ENCODE assay signal across 8 cellular contexts in genomic region chr2:62195421-62196277, GRCh38. TPM values are rescaled to one million over a fixed set of nuclear protein-coding genes. Genes with fewer than 3 reads are reported as not detected.
DNase-seq lines count a peak whose midpoint lies in the region; ATAC-seq and TF ChIP-seq lines count a peak whose summit lies in the region.

Gene B3GNT2 (plus strand): TSS chr2:62196115. CDS start chr2:62222221, 26,106 bp downstream.

- H3K27ac ChIP-seq in HUES6 (ENCODE audit: low read depth, low read length) (peak within 1 kb of the TSS; percentile 93), SK-N-MC (no peak within 1 kb of the TSS), gastroesophageal sphincter (peak within 1 kb of the TSS; percentile 60 to 95 (median 94)), neutrophil (peak within 1 kb of the TSS; percentile 91)

- TF ChIP-seq CTCF in gastroesophageal sphincter (IDR thresholded peaks at IDR 0.05) (no peak), neutrophil (IDR thresholded peaks at IDR 0.05) (no peak), subcutaneous adipose tissue (IDR thresholded peaks at IDR 0.05; ENCODE audit: low read depth) (no peak)

- H3K27me3 Mint-ChIP-seq in activated naive CD4-positive, alpha-beta T cell treated with anti-CD3 and anti-CD28 coated beads for 36 hours (ENCODE audit: low read depth) = peaks cover 2% of the 10 kb centered on the region

- peaks cover 9% of the 10 kb centered on the region for H3K36me3 Mint-ChIP-seq in activated naive CD4-positive, alpha-beta T cell treated with anti-CD3 and anti-CD28 coated beads for 36 hours (ENCODE audit: low read depth)

- peak; percentile 72 to 78 for TF ChIP-seq POLR2A in gastroesophageal sphincter (IDR thresholded peaks at IDR 0.05)

- H3K27ac Mint-ChIP-seq in activated naive CD4-positive, alpha-beta T cell treated with anti-CD3 and anti-CD28 coated beads for 36 hours = peak within 1 kb of the TSS; percentile 91

- H3K9ac ChIP-seq in HUES6 (ENCODE audit: low read length) = peak within 1 kb of the TSS; percentile 95
- peak within 1 kb of the TSS; percentile 83 for H3K9ac ChIP-seq in SK-N-MC (ENCODE audit: insufficient read length)

- WGBS in gastroesophageal sphincter (ENCODE audit: low coverage in 1 of 2), 2 donors = 0% methylated on average over 6 of the region's 70 CpGs; no CpG with 5 or more reads in 1 of the 2 donors

- H3K4me1 ChIP-seq in HUES6 (ENCODE audit: control insufficient read depth, insufficient read depth, low read length) (peaks cover 18% of the 10 kb centered on the region), gastroesophageal sphincter (peaks cover 0 to 43% (median 8%) of the 10 kb centered on the region in 3 donors), neutrophil (ENCODE audit: control insufficient read depth in 1 of 2, insufficient read depth in 1 of 2, low read depth in 1 of 2, low read length in 1 of 2) (peaks cover 53 to 57% of the 10 kb centered on the region in 2 experiments)

- intact Hi-C loops in activated naive CD4-positive, alpha-beta T cell treated with anti-CD3 and anti-CD28 coated beads for 36 hours (cut with micrococcal nuclease) = loop anchor here (1.0 to 10.0 kb wide), 8 partner anchors 307 to 1949 kb away; partner anchors contain the start of genes CCT4, EHBP1, PELI1 and REL

- H3K4me1 Mint-ChIP-seq in activated naive CD4-positive, alpha-beta T cell treated with anti-CD3 and anti-CD28 coated beads for 36 hours (ENCODE audit: low read depth) = peaks cover 22% of the 10 kb centered on the region

- peak; percentile 91 for DNase-seq in DMS 273 (lab: John Stamatoyannopoulos, UW; ENCODE audit: unreplicated experiment)
- DNase-seq in SK-N-MC (ENCODE audit: low read depth, low spot score) = no peak
- peak; percentile 85 for DNase-seq in activated naive CD4-positive, alpha-beta T cell treated with anti-CD3 and anti-CD28 coated beads for 36 hours

- CTCF ChIA-PET in activated naive CD4-positive, alpha-beta T cell treated with anti-CD3 and anti-CD28 coated beads for 36 hours (lab: Charles Lee) = interaction anchor here (1.3 kb wide), 1 partner anchor 218 kb away, joined by 5 read pairs; no protein-coding TSS in a partner anchor

- H3K9me3 Mint-ChIP-seq in activated naive CD4-positive, alpha-beta T cell treated with anti-CD3 and anti-CD28 coated beads for 36 hours = no peaks in the 10 kb centered on the region

- peak within 1 kb of the TSS; percentile 88 for H3K4me3 Mint-ChIP-seq in activated naive CD4-positive, alpha-beta T cell treated with anti-CD3 and anti-CD28 coated beads for 36 hours

- ATAC-seq in GM21360 (IDR thresholded peaks at IDR 0.05; ENCODE audit: unreplicated experiment) = peak; percentile 47
- peak; percentile 91 for ATAC-seq in gastroesophageal sphincter

- H3K9me3 ChIP-seq in HUES6 (ENCODE audit: control insufficient read depth, insufficient read depth, low read depth, low read length) = no peaks in the 10 kb centered on the region
- H3K9me3 ChIP-seq in SK-N-MC (ENCODE audit: low read depth, low read length) = no peaks in the 10 kb centered on the region
- no peaks in the 10 kb centered on the region for H3K9me3 ChIP-seq in gastroesophageal sphincter
- H3K9me3 ChIP-seq in neutrophil = no peaks in the 10 kb centered on the region

- no peak for TF ChIP-seq EP300 in gastroesophageal sphincter (IDR thresholded peaks at IDR 0.05)

- H3K36me3 ChIP-seq in HUES6 (ENCODE audit: control insufficient read depth, insufficient read depth, low read length) = no peaks in the 10 kb centered on the region
- no peaks in the 10 kb centered on the region for H3K36me3 ChIP-seq in SK-N-MC (ENCODE audit: insufficient read depth, low read length)
- no peaks in the 10 kb centered on the region for H3K36me3 ChIP-seq in gastroesophageal sphincter
- no peaks in the 10 kb centered on the region for H3K36me3 ChIP-seq in neutrophil

- H3K27me3 ChIP-seq in HUES6 (ENCODE audit: control insufficient read depth, insufficient read depth, low read length) (no peaks in the 10 kb centered on the region), gastroesophageal sphincter (no peaks in the 10 kb centered on the region), neutrophil (no peaks in the 10 kb centered on the region)

- H3K4me3 ChIP-seq in HUES6 (ENCODE audit: low read depth, low read length) (peak within 1 kb of the TSS; percentile 100), SK-N-MC (peak within 1 kb of the TSS; percentile 97), gastroesophageal sphincter (peak within 1 kb of the TSS; percentile 71 to 99), neutrophil (ENCODE audit: low read depth in 1 of 2, low read length in 1 of 2) (peak within 1 kb of the TSS; percentile 79 to 95)

RNA-seq across cellular contexts. Expression of gene B3GNT2, which starts in this region (rescaled TPM):
- total RNA-seq in activated naive CD4-positive, alpha-beta T cell treated with anti-CD3 and anti-CD28 coated beads for 36 hours = 10 to 100 TPM; 31.2 to 33.0 TPM
- total RNA-seq in gastroesophageal sphincter (10 to 100 TPM; 10.5 to 24.7 (median 14.1) TPM), subcutaneous adipose tissue (10 to 100 TPM; 13.9 to 35.0 (median 19.8) TPM)
